In genomic region chr12:104641862-104642261, GRCh38 we compare ENCODE assay signal across 1 cellular context.
A peak's percentile ranks its signal among the peaks of the same experiment; 100 is the strongest.
TF ChIP-seq lines count a peak whose summit lies in the region.

No MANE protein-coding gene starts in this region.

TF ChIP-seq in GM12878, 131 proteins besides CTCF, POLR2A, EP300 and RAD21 (continued from another document and continues in another):
- TF ChIP-seq ZBTB40 (IDR thresholded peaks at IDR 0.05; ENCODE audit: borderline replicate concordance) (no peak), CUX1 (IDR thresholded peaks at IDR 0.05; ENCODE audit: insufficient replicate concordance, low read depth, low read length) (no peak), NBN (IDR thresholded peaks at IDR 0.05) (peak; percentile 57; the same call in 1 of the 2 replicates), PAX8 (IDR thresholded peaks at IDR 0.05) (no peak), PML (IDR thresholded peaks at IDR 0.05; ENCODE audit: low read length) (no peak), E2F4 (IDR thresholded peaks at IDR 0.05; ENCODE audit: low read depth, low read length) (no peak), IRF4 (IDR thresholded peaks at IDR 0.05; ENCODE audit: low read depth, low read length) (peak; percentile 99), BCL3 (IDR thresholded peaks at IDR 0.05; ENCODE audit: borderline replicate concordance, insufficient read depth, low read depth, low read length, poor library complexity, severe bottlenecking) (no peak), SRF (IDR thresholded peaks at IDR 0.05; ENCODE audit: low read depth in 2 of 2, low read length in 2 of 2) (peak in 1 of 2 experiments; percentile 56; a peak in 1 of 4 replicates), GABPA (IDR thresholded peaks at IDR 0.05; ENCODE audit: low read depth) (no peak), FOXK2 (IDR thresholded peaks at IDR 0.05) (no peak), ATF2 (IDR thresholded peaks at IDR 0.05; ENCODE audit: low read length) (no peak; the same call in 1 of the 2 replicates), HDAC6 (IDR thresholded peaks at IDR 0.05; ENCODE audit: unreplicated experiment) (no peak), SIX5 (IDR thresholded peaks at IDR 0.05; ENCODE audit: low read depth, low read length, severe bottlenecking) (no peak), SREBF1 (IDR thresholded peaks at IDR 0.05; ENCODE audit: low read length) (no peak), RELB (IDR thresholded peaks at IDR 0.05; ENCODE audit: low read depth) (peak; percentile 72), KDM1A (IDR thresholded peaks at IDR 0.05; ENCODE audit: borderline replicate concordance) (no peak), SMARCA5 (IDR thresholded peaks at IDR 0.05) (no peak), CBX3 (IDR thresholded peaks at IDR 0.05; ENCODE audit: borderline replicate concordance, low read depth) (no peak), POU2F2 (IDR thresholded peaks at IDR 0.05; ENCODE audit: borderline replicate concordance, low read depth, low read length) (peak; percentile 79; the same call in 1 of the 3 replicates), RB1 (IDR thresholded peaks at IDR 0.05; ENCODE audit: borderline replicate concordance) (no peak), ZNF217 (IDR thresholded peaks at IDR 0.05) (no peak), MYC (IDR thresholded peaks at IDR 0.05; ENCODE audit: insufficient read depth, insufficient read length, insufficient replicate concordance, low read length, severe bottlenecking) (no peak), USF2 (IDR thresholded peaks at IDR 0.05; ENCODE audit: borderline replicate concordance, low read depth, low read length) (no peak; the same call in 1 of the 2 replicates), MLLT1 (IDR thresholded peaks at IDR 0.05) (no peak), SREBF2 (IDR thresholded peaks at IDR 0.05; ENCODE audit: low read length) (no peak), ELK1 (IDR thresholded peaks at IDR 0.05; ENCODE audit: low read depth, low read length) (no peak), ZZZ3 (IDR thresholded peaks at IDR 0.05; ENCODE audit: control insufficient read depth, insufficient read length, low read depth) (no peak), ZNF24 (IDR thresholded peaks at IDR 0.05) (no peak), JUND (IDR thresholded peaks at IDR 0.05; ENCODE audit: low read depth, low read length) (peak; percentile 82; the same call in 1 of the 2 replicates), ASH2L (IDR thresholded peaks at IDR 0.05; ENCODE audit: borderline replicate concordance, low read depth) (no peak), HDAC2 (IDR thresholded peaks at IDR 0.05) (no peak), TCF7 (IDR thresholded peaks at IDR 0.05; ENCODE audit: borderline replicate concordance) (0 out of 2 replicates have a peak, but pooled peaks have one; percentile 35), CEBPZ (IDR thresholded peaks at IDR 0.05; ENCODE audit: low read depth, low read length) (no peak), FOXM1 (IDR thresholded peaks at IDR 0.05; ENCODE audit: low read depth, low read length) (peak; percentile 75), IKZF2 (IDR thresholded peaks at IDR 0.05) (peak; percentile 88 to 92), SP1 (IDR thresholded peaks at IDR 0.05; ENCODE audit: low read depth, low read length) (peak; percentile 48)
